Comparison of ENCODE assay signal across 8 cellular contexts in the genomic region with DNA sequence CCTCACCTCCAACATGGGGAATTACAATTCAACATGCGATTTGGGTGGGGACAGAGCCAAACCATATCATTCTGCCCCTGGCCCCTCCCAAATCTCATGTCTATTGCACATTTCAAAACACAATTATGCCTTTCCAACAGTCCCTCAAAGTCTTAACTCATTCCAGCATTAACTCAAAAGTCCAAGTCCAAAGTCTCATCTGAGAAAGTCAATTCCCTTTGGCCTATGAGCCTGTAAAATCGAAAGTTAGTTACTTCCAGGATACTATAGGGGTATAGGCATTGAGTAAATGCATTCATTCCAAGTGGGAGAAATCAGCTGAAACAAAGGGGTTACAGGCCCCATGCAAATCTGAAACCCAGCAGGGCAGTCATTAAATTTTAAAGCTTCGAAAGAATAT.
"Had no signal": no experiment of that assay in that cellular context is flagged by ENCODE, and none has a peak within 500 bp of the region (broad histone marks: within the 10 kb centered on the region; RNA-seq: fewer than 3 reads in every experiment).

No MANE protein-coding gene starts in this region.

- ATAC-seq: GM12878 had no signal

- H3K4me3 ChIP-seq: GM12878 had no signal

- FAIRE-seq: G401.6, GM12878, GM12891, GM12892, GM18507, GM19239 had no signal

- DNase-seq: GDM1, GF-D8 had no signal
